In genomic region chr14:61489932-61490331, GRCh38 we compare ENCODE assay signal across 10 cellular contexts.
DNase-seq lines count a peak whose midpoint lies in the region; ATAC-seq and TF ChIP-seq lines count a peak whose summit lies in the region.
"Had no signal": no experiment of that assay in that cellular context is flagged by ENCODE, and none has a peak within 500 bp of the region (broad histone marks: within the 10 kb centered on the region; RNA-seq: fewer than 3 reads in every experiment).

No MANE protein-coding gene starts in this region.

- H3K9me3 ChIP-seq in MG63 (no peaks in the 10 kb centered on the region), spleen (no peaks in the 10 kb centered on the region), suprapubic skin (no peaks in the 10 kb centered on the region), hepatocyte (ENCODE audit: low read depth) (no peaks in the 10 kb centered on the region)
- no peaks in the 10 kb centered on the region for H3K9me3 ChIP-seq in CD8-positive, alpha-beta T cell (ENCODE audit: low read length)
- H3K9me3 ChIP-seq: esophagus muscularis mucosa had no signal

- no peaks in the 10 kb centered on the region for H3K27me3 Mint-ChIP-seq in activated CD8-positive, alpha-beta T cell treated with anti-CD3 and anti-CD28 coated beads, Interleukin-2, amount 10 ng/mL, durations not matched to agents 7 days and 5 days (ENCODE audit: low read depth)
- no peaks in the 10 kb centered on the region for H3K27me3 Mint-ChIP-seq in CD8-positive, alpha-beta T cell (ENCODE audit: low read depth)

- H3K9me2 ChIP-seq in hepatocyte (replicated peaks; ENCODE audit: insufficient read depth) = no peaks in the 10 kb centered on the region

- H4K20me1 ChIP-seq in hepatocyte (ENCODE audit: insufficient read depth, poor library complexity, severe bottlenecking) = no peaks in the 10 kb centered on the region

- H3K27ac Mint-ChIP-seq in activated CD8-positive, alpha-beta T cell treated with anti-CD3 and anti-CD28 coated beads, Interleukin-2, amount 10 ng/mL, durations not matched to agents 7 days and 5 days = peak overlapping the region; percentile 12
- H3K27ac Mint-ChIP-seq in CD8-positive, alpha-beta T cell = no peak overlapping the region

- H3K4me3 Mint-ChIP-seq in activated CD8-positive, alpha-beta T cell treated with anti-CD3 and anti-CD28 coated beads, Interleukin-2, amount 10 ng/mL, durations not matched to agents 7 days and 5 days = no peak overlapping the region
- H3K4me3 Mint-ChIP-seq in CD8-positive, alpha-beta T cell = no peak overlapping the region

- 43 to 79% (median 50%) methylated on average over 6 of the region's 6 CpGs for WGBS in spleen, 5 donors
- WGBS in suprapubic skin = 76% methylated on average over 6 of the region's 6 CpGs
- WGBS in hepatocyte (ENCODE audit: low lambda C conversion rate, missing lambda C conversion rate) = 75% methylated on average over 6 of the region's 6 CpGs

- peak overlapping the region; percentile 42 for H3K27ac ChIP-seq in layer of hippocampus (ENCODE audit: low read depth, low read length)
- H3K27ac ChIP-seq in spleen = peak overlapping the region in 7 of 8 donors; percentile 66 to 89 (median 81)
- H3K27ac ChIP-seq in suprapubic skin = no peak overlapping the region
- H3K27ac ChIP-seq in CD8-positive, alpha-beta T cell (ENCODE audit: low read depth, low read length) = no peak overlapping the region
- H3K27ac ChIP-seq in hepatocyte = no peak overlapping the region

- H3K36me3 ChIP-seq in MG63 = no peaks in the 10 kb centered on the region
- H3K36me3 ChIP-seq in spleen = peaks cover 0 to 74% (median 16%) of the 10 kb centered on the region in 6 donors
- peaks cover 14% of the 10 kb centered on the region for H3K36me3 ChIP-seq in suprapubic skin
- peaks cover 70% of the 10 kb centered on the region for H3K36me3 ChIP-seq in CD8-positive, alpha-beta T cell (ENCODE audit: insufficient read depth, low read length)
- H3K36me3 ChIP-seq in hepatocyte (replicated peaks; ENCODE audit: insufficient read depth, low read depth) = no peaks in the 10 kb centered on the region
- H3K36me3 ChIP-seq: esophagus muscularis mucosa had no signal

- no peak overlapping the region for H3K4me2 ChIP-seq in hepatocyte

- no peak for TF ChIP-seq CTCF in spleen (IDR thresholded peaks at IDR 0.05 in 8 of 11, conservative IDR thresholded peaks at IDR 0.05 in 3 of 11)
- TF ChIP-seq CTCF in suprapubic skin (IDR thresholded peaks at IDR 0.05) = no peak
- TF ChIP-seq CTCF in CD8-positive, alpha-beta T cell (IDR thresholded peaks at IDR 0.05) = no peak
- no peak for TF ChIP-seq CTCF in hepatocyte (IDR thresholded peaks at IDR 0.05; ENCODE audit: poor library complexity)

- no peak overlapping the region for H3K4me3 ChIP-seq in MG63
- H3K4me3 ChIP-seq in spleen = peak overlapping the region in 1 of 8 donors; percentile 47
- H3K4me3 ChIP-seq in suprapubic skin = no peak overlapping the region
- H3K4me3 ChIP-seq in CD8-positive, alpha-beta T cell (ENCODE audit: low read depth, low read length) = no peak overlapping the region
- no peak overlapping the region for H3K4me3 ChIP-seq in hepatocyte
- H3K4me3 ChIP-seq: esophagus muscularis mucosa had no signal

- H3K79me2 ChIP-seq in hepatocyte = no peaks in the 10 kb centered on the region

- no peak for TF ChIP-seq EP300 in suprapubic skin (IDR thresholded peaks at IDR 0.05)

- CTCF ChIA-PET in activated CD8-positive, alpha-beta T cell treated with anti-CD3 and anti-CD28 coated beads, Interleukin-2, amount 10 ng/mL, durations not matched to agents 7 days and 5 days (lab: Charles Lee) = interaction anchor here (0.9 to 1.6 kb wide), 4 partner anchors 10 to 347 kb away, joined by 3 to 4 read pairs (median 4); no protein-coding TSS in a partner anchor
- CTCF ChIA-PET in HEK293T (lab: Yijun Ruan, JAX) = no interaction called here
- CTCF ChIA-PET in CD8-positive, alpha-beta T cell (lab: Charles Lee) = interaction anchor here (1.1 to 2.6 kb wide), 4 partner anchors 10 to 347 kb away, joined by 4 to 8 read pairs (median 6); no protein-coding TSS in a partner anchor

- peaks cover 58% of the 10 kb centered on the region for H3K36me3 Mint-ChIP-seq in activated CD8-positive, alpha-beta T cell treated with anti-CD3 and anti-CD28 coated beads, Interleukin-2, amount 10 ng/mL, durations not matched to agents 7 days and 5 days (ENCODE audit: low read depth)
- H3K36me3 Mint-ChIP-seq in CD8-positive, alpha-beta T cell = peaks cover 33% of the 10 kb centered on the region

- H3K9me3 Mint-ChIP-seq in activated CD8-positive, alpha-beta T cell treated with anti-CD3 and anti-CD28 coated beads, Interleukin-2, amount 10 ng/mL, durations not matched to agents 7 days and 5 days (ENCODE audit: insufficient read depth) = no peaks in the 10 kb centered on the region
- no peaks in the 10 kb centered on the region for H3K9me3 Mint-ChIP-seq in CD8-positive, alpha-beta T cell

- no peaks in the 10 kb centered on the region for H3K27me3 ChIP-seq in MG63
- H3K27me3 ChIP-seq in layer of hippocampus (ENCODE audit: control insufficient read depth, insufficient read depth, low read length) = no peaks in the 10 kb centered on the region
- no peaks in the 10 kb centered on the region for H3K27me3 ChIP-seq in spleen (replicated peaks in 1 of 7)
- H3K27me3 ChIP-seq in suprapubic skin = no peaks in the 10 kb centered on the region
- H3K27me3 ChIP-seq in CD8-positive, alpha-beta T cell (ENCODE audit: insufficient read depth, low read length) = no peaks in the 10 kb centered on the region
- H3K27me3 ChIP-seq in hepatocyte = no peaks in the 10 kb centered on the region
- H3K27me3 ChIP-seq: esophagus muscularis mucosa had no signal

- POLR2A ChIA-PET in activated CD8-positive, alpha-beta T cell treated with anti-CD3 and anti-CD28 coated beads, Interleukin-2, amount 10 ng/mL, durations not matched to agents 7 days and 5 days (lab: Charles Lee) = no interaction called here
- POLR2A ChIA-PET in HEK293T (lab: Yijun Ruan, JAX) = no interaction called here
- POLR2A ChIA-PET in CD8-positive, alpha-beta T cell (lab: Charles Lee) = interaction anchor here (1.5 kb wide), 1 partner anchor 11 kb away, joined by 4 read pairs; no protein-coding TSS in a partner anchor

- TF ChIP-seq POLR2A in spleen (IDR thresholded peaks at IDR 0.05) (no peak), suprapubic skin (IDR thresholded peaks at IDR 0.05) (no peak)

- peak; percentile 45 for DNase-seq in MG63
- no peak for DNase-seq in activated CD8-positive, alpha-beta T cell treated with anti-CD3 and anti-CD28 coated beads, Interleukin-2, amount 10 ng/mL, durations not matched to agents 7 days and 5 days
- DNase-seq in spleen = no peak
- no peak for DNase-seq in suprapubic skin (ENCODE audit: low spot score in 2 of 2)
- no peak for DNase-seq in HEK293T (ENCODE audit: extremely low spot score)
- no peak for DNase-seq in CD8-positive, alpha-beta T cell
- no peak for DNase-seq in hepatocyte (ENCODE audit: low spot score)
- DNase-seq: NCI-H446 had no signal

- intact Hi-C loops in spleen (cut with DNase I; ENCODE audit: low total_unique reads) = no loop called here
- intact Hi-C loops in CD8-positive, alpha-beta T cell (cut with DNase I, micrococcal nuclease) = loop anchor here in 1 of 2 experiments (1.0 kb wide), 1 partner anchor 10 kb away; no protein-coding TSS in a partner anchor

- peaks cover 11 to 95% (median 46%) of the 10 kb centered on the region in 6 donors for H3K4me1 ChIP-seq in spleen
- peaks cover 6% of the 10 kb centered on the region for H3K4me1 ChIP-seq in suprapubic skin
- peaks cover 23% of the 10 kb centered on the region for H3K4me1 ChIP-seq in CD8-positive, alpha-beta T cell (ENCODE audit: insufficient read depth, low read length)
- H3K4me1 ChIP-seq in hepatocyte (ENCODE audit: insufficient read depth) = peaks cover 18% of the 10 kb centered on the region

- no peak overlapping the region for H2AFZ ChIP-seq in hepatocyte

- ATAC-seq in activated CD8-positive, alpha-beta T cell treated with anti-CD3 and anti-CD28 coated beads, Interleukin-2, amount 10 ng/mL, durations not matched to agents 7 days and 5 days = no peak
- ATAC-seq in CD8-positive, alpha-beta T cell = no peak

- H3K4me1 Mint-ChIP-seq in activated CD8-positive, alpha-beta T cell treated with anti-CD3 and anti-CD28 coated beads, Interleukin-2, amount 10 ng/mL, durations not matched to agents 7 days and 5 days (ENCODE audit: low read depth) = peaks cover 35% of the 10 kb centered on the region
- H3K4me1 Mint-ChIP-seq in CD8-positive, alpha-beta T cell (ENCODE audit: low read depth) = peaks cover 42% of the 10 kb centered on the region

TF ChIP-seq in HEK293T, 16 proteins besides CTCF, POLR2A, EP300 and RAD21:
- TF ChIP-seq HDGF (IDR thresholded peaks at IDR 0.05; ENCODE audit: borderline replicate concordance) (no peak), FOXK2 (IDR thresholded peaks at IDR 0.05) (no peak), CTBP1 (IDR thresholded peaks at IDR 0.05; ENCODE audit: borderline replicate concordance) (no peak), PKNOX1 (IDR thresholded peaks at IDR 0.05) (no peak), TARDBP (IDR thresholded peaks at IDR 0.05) (no peak), FOXM1 (IDR thresholded peaks at IDR 0.05; ENCODE audit: borderline replicate concordance) (no peak), NFRKB (IDR thresholded peaks at IDR 0.05) (no peak), SP1 (IDR thresholded peaks at IDR 0.05) (no peak), FOXA1 (IDR thresholded peaks at IDR 0.05) (no peak), L3MBTL2 (conservative IDR thresholded peaks at IDR 0.05) (no peak), ARNT (IDR thresholded peaks at IDR 0.05) (no peak), LEF1 (IDR thresholded peaks at IDR 0.05; ENCODE audit: borderline replicate concordance) (no peak), ELF4 (IDR thresholded peaks at IDR 0.05) (no peak), ZNF384 (IDR thresholded peaks at IDR 0.05) (no peak), BHLHE40 (IDR thresholded peaks at IDR 0.05; ENCODE audit: borderline replicate concordance) (no peak), SUZ12 (IDR thresholded peaks at IDR 0.05) (no peak)

Comparison
In these comparisons a context has a peak if more than half of its experiments do, and no peak if none do; other contexts are left out.
1. H3K27ac ChIP-seq: peak in layer of hippocampus (single experiment) and spleen (7 of 8); none in suprapubic skin (single experiment), CD8-positive, alpha-beta T cell (single experiment) and hepatocyte (single experiment).